8 cellular contexts compared by ENCODE assay signal in the genomic region with DNA sequence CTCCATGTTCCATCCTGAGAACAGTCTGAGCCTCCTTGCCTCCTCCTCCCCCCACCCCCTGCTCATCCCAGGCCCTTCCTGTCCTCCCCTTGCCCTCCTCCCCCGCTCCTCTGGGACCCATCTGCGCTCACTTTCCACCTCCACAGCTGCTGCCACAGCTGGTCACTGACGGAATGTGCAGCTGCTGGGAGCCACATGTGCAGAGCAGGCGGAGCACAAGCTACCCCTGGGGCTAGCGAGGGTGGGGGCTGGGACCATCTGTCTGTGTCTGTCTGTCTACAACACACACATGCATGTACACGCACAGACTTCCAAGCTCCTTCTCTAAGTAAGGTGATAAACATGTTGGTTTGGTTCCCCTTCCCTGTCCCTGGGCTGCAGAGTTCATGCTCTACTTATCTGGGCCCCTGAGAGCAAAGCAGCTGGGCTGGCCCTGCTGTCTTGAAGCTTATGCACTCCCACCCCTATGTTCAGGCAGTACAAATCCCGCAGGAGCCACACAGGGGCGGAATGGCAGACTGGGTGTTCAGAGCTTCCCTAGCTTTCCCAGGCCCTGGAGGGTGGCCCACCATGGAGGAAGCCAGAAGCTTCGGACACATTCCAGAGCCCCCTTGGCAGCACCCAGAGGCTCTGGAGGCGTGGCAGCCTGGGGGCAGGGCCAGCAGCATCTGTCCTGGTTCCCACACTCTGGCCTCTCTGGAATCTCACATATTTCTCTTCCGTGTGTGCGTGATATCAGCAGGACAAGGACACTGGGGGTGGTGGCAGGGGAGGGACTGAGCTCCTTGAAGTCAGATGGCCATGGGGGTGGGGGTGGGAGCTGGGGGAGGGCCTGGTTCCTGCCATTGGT. TPM values are rescaled to one million over a fixed set of nuclear protein-coding genes. Genes with fewer than 3 reads are reported as not detected.
A peak's percentile ranks its signal among the peaks of the same experiment; 100 is the strongest.
DNase-seq lines count a peak whose midpoint lies in the region; ATAC-seq and TF ChIP-seq lines count a peak whose summit lies in the region.

No MANE protein-coding gene starts in this region.

- no peaks in the 10 kb centered on the region for H3K79me1 ChIP-seq in IMR-90 (ENCODE audit: low read depth in 1 of 2, low read length in 2 of 2)

- TF ChIP-seq CTCF in IMR-90 (conservative IDR thresholded peaks at IDR 0.05; ENCODE audit: low read depth, low read length) (no peak), tibial nerve (IDR thresholded peaks at IDR 0.05) (peak in 1 of 5 experiments; percentile 15)

- peak overlapping the region; percentile 17; the same call in 1 of the 2 replicates for H4K91ac ChIP-seq in IMR-90 (ENCODE audit: insufficient read depth, low read depth, low read length)

- intact Hi-C loops in IMR-90 (cut with micrococcal nuclease): no loop called here

- H4K5ac ChIP-seq in IMR-90 (ENCODE audit: low read depth, low read length): no peak overlapping the region; the same call in 1 of the 2 replicates

- dilution Hi-C loops in IMR-90 (cut with HindIII; ENCODE audit: low sequenced_read_pairs, unreplicated experiment): no loop called here

- no peak overlapping the region for H3K23ac ChIP-seq in IMR-90 (ENCODE audit: low read depth, low read length)

- H3K4ac ChIP-seq in IMR-90 (ENCODE audit: low read depth, low read length): peak overlapping the region; percentile 58; the same call in 1 of the 2 replicates

- no peaks in the 10 kb centered on the region for H3K9me3 ChIP-seq in IMR-90 (ENCODE audit: control insufficient read depth, insufficient read depth, low read length)
- H3K9me3 ChIP-seq in tibial nerve: no peaks in the 10 kb centered on the region

- peak overlapping the region; percentile 53 for H2AK9ac ChIP-seq in IMR-90 (replicated peaks; ENCODE audit: low read depth, low read length, poor library complexity)

- H3K9me1 ChIP-seq in IMR-90 (ENCODE audit: insufficient read depth, low read length): 0 out of 2 replicates have a peak, but pooled peaks cover 7% of the 10 kb centered on the region

- BruUV-seq in IMR-90 (replicated peaks; lab: Mats Ljungman, UMichigan): no TSS peak

- H3K9ac ChIP-seq in IMR-90 (ENCODE audit: low read depth, low read length): no peak overlapping the region

- H2BK5ac ChIP-seq in IMR-90 (ENCODE audit: low read depth, low read length, poor library complexity, severe bottlenecking): no peak overlapping the region

- H2AFZ ChIP-seq in IMR-90 (replicated peaks; ENCODE audit: low read length, poor library complexity): peak overlapping the region; percentile 76

- TF ChIP-seq POLR2A in IMR-90 (IDR thresholded peaks at IDR 0.05; ENCODE audit: low read depth, low read length) (no peak), tibial nerve (IDR thresholded peaks at IDR 0.05) (no peak)

- DNase-seq in IMR-90: peak; percentile 79
- DNase-seq in caudate nucleus (lab: John Stamatoyannopoulos, UW): peak in 1 of 61 donors; percentile 15
- DNase-seq in left lobe of liver (ENCODE audit: low spot score): no peak
- DNase-seq in tibial nerve (ENCODE audit: low spot score in 2 of 2): peak; percentile 65 to 68
- DNase-seq in NCI-H187 treated with DMSO at 0.1 percent for 48 hours (lab: John Stamatoyannopoulos, UW): no peak
- no peak for DNase-seq in pons (ENCODE audit: low spot score)
- no peak for DNase-seq in HPDE6-E6E7 (ENCODE audit: extremely low spot score)

- no peak overlapping the region for H3K56ac ChIP-seq in IMR-90 (ENCODE audit: extremely low read depth, insufficient read depth, low read length)

- POLR2A ChIA-PET in IMR-90 (lab: Charles Lee; ENCODE audit: unreplicated experiment): no interaction called here

- 0 out of 2 replicates have a peak overlapping the region, but pooled peaks have one; percentile 29 for H2BK20ac ChIP-seq in IMR-90 (ENCODE audit: low read depth, low read length)

- H3K36me3 ChIP-seq in IMR-90 (ENCODE audit: control insufficient read depth, insufficient read depth, low read length) (no peaks in the 10 kb centered on the region), tibial nerve (no peaks in the 10 kb centered on the region)

- TF ChIP-seq RAD21 in IMR-90 (IDR thresholded peaks at IDR 0.05; ENCODE audit: low read length): no peak

- H3K4me2 ChIP-seq in IMR-90 (ENCODE audit: low read depth, low read length): peak overlapping the region; percentile 3; the same call in 1 of the 2 replicates

- H2BK15ac ChIP-seq in IMR-90 (ENCODE audit: low read depth, low read length): no peak overlapping the region

- no peak overlapping the region for H3K18ac ChIP-seq in IMR-90 (ENCODE audit: low read depth, low read length)

- H3K4me1 ChIP-seq in IMR-90 (ENCODE audit: control insufficient read depth, insufficient read depth, low read length) (peaks cover 13% of the 10 kb centered on the region), tibial nerve (peaks cover 0 to 31% (median 10%) of the 10 kb centered on the region in 4 donors)

- peak in 1 of 2 donors; percentile 83 for TF ChIP-seq EP300 in tibial nerve (IDR thresholded peaks at IDR 0.05)

- H3K14ac ChIP-seq in IMR-90 (replicated peaks; ENCODE audit: low read depth, low read length): peak overlapping the region; percentile 77; the same call in 1 of the 2 replicates

- peak overlapping the region; percentile 56; the same call in 1 of the 2 replicates for H2BK120ac ChIP-seq in IMR-90 (ENCODE audit: low read depth, low read length)

- ATAC-seq in IMR-90 (ENCODE audit: low read depth): peak; percentile 84
- ATAC-seq in left lobe of liver: peak; percentile 46
- no peak for ATAC-seq in GM18498 (IDR thresholded peaks at IDR 0.05; ENCODE audit: unreplicated experiment)

- H3K27me3 ChIP-seq in IMR-90 (ENCODE audit: control insufficient read depth, insufficient read depth, low read length) (peaks cover 2% of the 10 kb centered on the region; the same call in 1 of the 2 replicates), tibial nerve (no peaks in the 10 kb centered on the region)

- H2AK5ac ChIP-seq in IMR-90 (ENCODE audit: low read depth, low read length): no peak overlapping the region; the same call in 1 of the 2 replicates

- in situ Hi-C loops in IMR-90 (cut with MboI; ENCODE audit: low sequenced_read_pairs): no loop called here

- CTCF ChIA-PET in IMR-90 (lab: Yijun Ruan, JAX): interaction anchor here (0.9 to 1.8 kb wide), 4 partner anchors 9 to 40 kb away, joined by 3 to 15 read pairs (median 4); no protein-coding TSS in a partner anchor

- peak overlapping the region; percentile 1; the same call in 1 of the 2 replicates for H3K27ac ChIP-seq in IMR-90 (ENCODE audit: insufficient read depth, low read length)
- H3K27ac ChIP-seq in caudate nucleus (ENCODE audit: low read depth, low read length): peak overlapping the region; percentile 84
- peak overlapping the region; percentile 47 to 85 (median 72) for H3K27ac ChIP-seq in tibial nerve

- no peaks in the 10 kb centered on the region for H4K20me1 ChIP-seq in IMR-90 (ENCODE audit: insufficient read depth, low read length)

- 17% methylated on average over 1 of the region's 12 CpGs; no CpG with 5 or more reads in 1 of the 2 experiments for WGBS in IMR-90 (ENCODE audit: extremely low coverage in 2 of 2, insufficient read length in 1 of 2), 2 experiments
- WGBS in tibial nerve, 2 donors: 32 to 39% methylated on average over 12 of the region's 12 CpGs

- H4K8ac ChIP-seq in IMR-90 (ENCODE audit: low read depth in 2 of 2, low read length in 2 of 2): peak overlapping the region in 1 of 2 experiments; percentile 61; a peak in 1 of 4 replicates

- H3K4me3 ChIP-seq in IMR-90 (ENCODE audit: insufficient read depth, low read depth, low read length) (no peak overlapping the region), tibial nerve (no peak overlapping the region)

TF ChIP-seq in IMR-90, 13 proteins besides CTCF, POLR2A, EP300 and RAD21 (continues in another document):
- TF ChIP-seq, protein P1, sequence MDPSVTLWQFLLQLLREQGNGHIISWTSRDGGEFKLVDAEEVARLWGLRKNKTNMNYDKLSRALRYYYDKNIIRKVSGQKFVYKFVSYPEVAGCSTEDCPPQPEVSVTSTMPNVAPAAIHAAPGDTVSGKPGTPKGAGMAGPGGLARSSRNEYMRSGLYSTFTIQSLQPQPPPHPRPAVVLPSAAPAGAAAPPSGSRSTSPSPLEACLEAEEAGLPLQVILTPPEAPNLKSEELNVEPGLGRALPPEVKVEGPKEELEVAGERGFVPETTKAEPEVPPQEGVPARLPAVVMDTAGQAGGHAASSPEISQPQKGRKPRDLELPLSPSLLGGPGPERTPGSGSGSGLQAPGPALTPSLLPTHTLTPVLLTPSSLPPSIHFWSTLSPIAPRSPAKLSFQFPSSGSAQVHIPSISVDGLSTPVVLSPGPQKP (IDR thresholded peaks at IDR 0.05; ENCODE audit: borderline replicate concordance, low read depth, low read length): no peak
- no peak; the same call in 1 of the 2 replicates for TF ChIP-seq MAZ (IDR thresholded peaks at IDR 0.05; ENCODE audit: borderline replicate concordance, low read depth, low read length)
- TF ChIP-seq SMC3 (IDR thresholded peaks at IDR 0.05; ENCODE audit: low read depth, low read length): no peak
- TF ChIP-seq NFE2L2 (IDR thresholded peaks at IDR 0.05; ENCODE audit: low read depth, low read length): no peak
- TF ChIP-seq RFX5 (IDR thresholded peaks at IDR 0.05; ENCODE audit: low read depth, low read length): no peak
- TF ChIP-seq, protein P2, sequence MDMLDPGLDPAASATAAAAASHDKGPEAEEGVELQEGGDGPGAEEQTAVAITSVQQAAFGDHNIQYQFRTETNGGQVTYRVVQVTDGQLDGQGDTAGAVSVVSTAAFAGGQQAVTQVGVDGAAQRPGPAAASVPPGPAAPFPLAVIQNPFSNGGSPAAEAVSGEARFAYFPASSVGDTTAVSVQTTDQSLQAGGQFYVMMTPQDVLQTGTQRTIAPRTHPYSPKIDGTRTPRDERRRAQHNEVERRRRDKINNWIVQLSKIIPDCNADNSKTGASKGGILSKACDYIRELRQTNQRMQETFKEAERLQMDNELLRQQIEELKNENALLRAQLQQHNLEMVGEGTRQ (IDR thresholded peaks at IDR 0.05; ENCODE audit: low read depth, low read length): no peak
- TF ChIP-seq CEBPB (IDR thresholded peaks at IDR 0.05; ENCODE audit: low read depth, low read length): no peak

RNA-seq across cellular contexts. Expression of a gene that starts 7.0 kb away (rescaled TPM):
- total RNA-seq in IMR-90 (2012; rRNA removed) (not detected in 2 replicates), left lobe of liver (1.9 TPM), tibial nerve (10 to 100 TPM; 11.4 to 19.2 (median 14.3) TPM)
- 0.02 TPM in 1 of 2 replicates, not detected in the other for polyA plus RNA-seq in IMR-90 (2012; rRNA removed)
- 0.01 and 0.07 TPM in 2 replicates for polyA plus RNA-seq in IMR-90 (2012; cell fraction: cytosol; rRNA removed)
- 0.29 and 0.81 TPM in 2 replicates for polyA plus RNA-seq in IMR-90 (2012; cell fraction: nucleus; rRNA removed; ENCODE audit: low replicate concordance)

RNA-seq across cellular contexts. Expression of a gene that starts 25.4 kb away (rescaled TPM):
- total RNA-seq in IMR-90 (2012; rRNA removed) (not detected in 2 replicates), left lobe of liver (not detected), tibial nerve (1 to 10 TPM in 1 of 4 donors, not detected in 3; 2.2 TPM)
- not detected in 2 replicates for polyA plus RNA-seq in IMR-90 (2012; rRNA removed)
- not detected in 2 replicates for polyA plus RNA-seq in IMR-90 (2012; cell fraction: cytosol; rRNA removed)
- not detected in 2 replicates for polyA plus RNA-seq in IMR-90 (2012; cell fraction: nucleus; rRNA removed; ENCODE audit: low replicate concordance)

RNA-seq across cellular contexts. Expression of a gene that starts 44.8 kb away (rescaled TPM):
- total RNA-seq in IMR-90 (2012; rRNA removed) (not detected in 2 replicates), left lobe of liver (0.08 TPM), tibial nerve (not detected)
- 0.02 TPM in 1 of 2 replicates, not detected in the other for polyA plus RNA-seq in IMR-90 (2012; rRNA removed)
- polyA plus RNA-seq in IMR-90 (2012; cell fraction: cytosol; rRNA removed): not detected in 2 replicates
- polyA plus RNA-seq in IMR-90 (2012; cell fraction: nucleus; rRNA removed; ENCODE audit: low replicate concordance): not detected in 2 replicates

Comparison
In these comparisons a context has a peak if more than half of its experiments do, and no peak if none do; other contexts are left out.
1. DNase-seq: peak in IMR-90 (single experiment) and tibial nerve (2 of 2); none in left lobe of liver (single experiment), NCI-H187 treated with DMSO at 0.1 percent for 48 hours (single experiment), pons (single experiment) and HPDE6-E6E7 (single experiment).
2. H3K27ac ChIP-seq: peak in every context shown above with its lines; median percentile 84 in caudate nucleus; 72 in tibial nerve; 1 in IMR-90.